In the genomic region with DNA sequence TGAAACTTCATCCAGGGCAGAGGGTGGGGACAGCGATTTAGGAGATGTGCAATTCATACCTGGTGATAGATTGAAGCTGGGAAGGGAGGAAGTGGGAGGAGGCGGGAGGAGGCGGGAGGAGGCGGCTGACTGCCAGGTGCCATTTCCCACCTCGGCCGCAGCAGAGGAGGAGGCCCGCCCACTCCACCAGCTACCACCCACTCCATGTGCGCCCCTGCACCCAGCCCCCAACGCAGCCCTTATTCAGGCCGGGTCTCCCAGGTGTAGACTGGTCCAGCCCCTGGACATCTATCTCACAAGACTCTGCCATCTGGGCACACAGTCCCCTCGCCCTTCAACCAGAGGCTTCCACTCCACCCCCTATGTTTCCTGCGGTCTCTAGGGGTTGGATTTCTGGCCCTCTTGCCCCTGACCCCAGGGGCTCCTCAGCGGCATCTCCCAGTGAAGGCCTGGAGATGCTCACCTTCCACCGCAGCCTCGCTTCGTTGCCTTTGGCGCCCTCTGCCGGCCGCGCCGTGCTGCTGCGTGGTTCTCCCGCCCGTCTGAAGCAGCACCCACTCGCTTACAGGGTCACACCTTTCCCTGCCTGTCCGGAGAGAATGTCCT, we compare ENCODE assay signal across 8 cellular contexts. TPM values are rescaled to one million over a fixed set of nuclear protein-coding genes. Genes with fewer than 3 reads are reported as not detected.
DNase-seq lines count a peak whose midpoint lies in the region; ATAC-seq and TF ChIP-seq lines count a peak whose summit lies in the region.

No MANE protein-coding gene starts in this region.

- intact Hi-C loops in left colon (cut with DNase I, micrococcal nuclease) = loop anchor here in 1 of 2 donors (5.0 kb wide), 1 partner anchor 241 kb away; no protein-coding TSS in a partner anchor

- no peak overlapping the region for H3K4me3 ChIP-seq in GM12865 (ENCODE audit: low read depth, low read length)

- peak; percentile 51 for ATAC-seq in HG02852 (IDR thresholded peaks at IDR 0.05; ENCODE audit: unreplicated experiment)
- peak; percentile 91 for ATAC-seq in left colon

- DNase-seq in GM12865 (ENCODE audit: low read depth) (peak; percentile 87), NCI-H2227 (lab: John Stamatoyannopoulos, UW; ENCODE audit: unreplicated experiment) (peak; percentile 84), left colon (peak in 1 of 2 donors; percentile 80), GF-D8 (lab: John Stamatoyannopoulos, UW) (no peak)
- DNase-seq in activated CD4-positive, alpha-beta T cell treated with anti-CD3 and anti-CD28 coated beads for 24 hours (ENCODE audit: low read depth in 2 of 2) = peak; percentile 75 to 77
- DNase-seq in central memory CD4-positive, alpha-beta T cell = peak; percentile 73
- DNase-seq in stimulated activated CD4-positive, alpha-beta T cell treated with anti-CD3 and anti-CD28 coated beads, TNF-alpha, amount 100 ng/mL, for 4 hours (ENCODE audit: low read depth in 3 of 3) = peak; percentile 67 to 77 (median 72)

- TF ChIP-seq CTCF in GM12865 (IDR thresholded peaks at IDR 0.05; ENCODE audit: insufficient read depth, low read depth, low read length, missing control alignments) = peak; percentile 97

RNA-seq across cellular contexts. Expression of a gene that starts 32.6 kb away (rescaled TPM):
- total RNA-seq in left colon = 10 to 100 TPM in 1 of 2 donors, 1 to 10 TPM in 1; 9.4 to 11.2 TPM
